Comparison of ENCODE assay signal across 17 cellular contexts in genomic region chr6:96877151-96877550, GRCh38. TPM values are rescaled to one million over a fixed set of nuclear protein-coding genes. Genes with fewer than 3 reads are reported as not detected.
DNase-seq lines count a peak whose midpoint lies in the region; ATAC-seq and TF ChIP-seq lines count a peak whose summit lies in the region.
"Had no signal": no experiment of that assay in that cellular context is flagged by ENCODE, and none has a peak within 500 bp of the region (broad histone marks: within the 10 kb centered on the region; RNA-seq: fewer than 3 reads in every experiment).

No MANE protein-coding gene starts in this region.

- H4K20me1 ChIP-seq in hepatocyte (ENCODE audit: insufficient read depth, poor library complexity, severe bottlenecking): no peaks in the 10 kb centered on the region
- H4K20me1 ChIP-seq: BLaER1 had no signal

- POLR2A ChIA-PET in activated CD4-positive, alpha-beta memory T cell treated with anti-CD3 and anti-CD28 coated beads, Interleukin-2, amount 10 ng/mL, durations not matched to agents 7 days and 5 days (lab: Charles Lee): no interaction called here

- H3K4me3 ChIP-seq in ACC112 (ENCODE audit: low read depth, low read length) (no peak overlapping the region), hepatocyte (no peak overlapping the region)
- H3K4me3 ChIP-seq: BLaER1, HAP-1 had no signal

- no peaks in the 10 kb centered on the region for H3K36me3 Mint-ChIP-seq in activated CD4-positive, alpha-beta memory T cell treated with anti-CD3 and anti-CD28 coated beads, Interleukin-2, amount 10 ng/mL, durations not matched to agents 7 days and 5 days (ENCODE audit: low read depth)

- H3K27ac ChIP-seq in ACC112 (ENCODE audit: low read depth, low read length) (no peak overlapping the region), hepatocyte (peak overlapping the region; percentile 71)
- H3K27ac ChIP-seq: 22Rv1, BLaER1 had no signal

- H3K9me2 ChIP-seq in hepatocyte (replicated peaks; ENCODE audit: insufficient read depth): no peaks in the 10 kb centered on the region

- H3K79me2 ChIP-seq in ACC112 (ENCODE audit: control insufficient read depth, insufficient read depth, low read length, unreplicated experiment): no peaks in the 10 kb centered on the region
- H3K79me2 ChIP-seq in hepatocyte: no peaks in the 10 kb centered on the region

- H3K27me3 Mint-ChIP-seq in activated CD4-positive, alpha-beta memory T cell treated with anti-CD3 and anti-CD28 coated beads, Interleukin-2, amount 10 ng/mL, durations not matched to agents 7 days and 5 days: peaks cover 2% of the 10 kb centered on the region

- H3K4me2 ChIP-seq in hepatocyte: no peak overlapping the region
- H3K4me2 ChIP-seq: BLaER1 had no signal

- TF ChIP-seq CTCF in hepatocyte (IDR thresholded peaks at IDR 0.05; ENCODE audit: poor library complexity): no peak

- no peaks in the 10 kb centered on the region for H3K4me1 Mint-ChIP-seq in activated CD4-positive, alpha-beta memory T cell treated with anti-CD3 and anti-CD28 coated beads, Interleukin-2, amount 10 ng/mL, durations not matched to agents 7 days and 5 days
- H3K4me1 Mint-ChIP-seq: CD8-positive, alpha-beta memory T cell had no signal

- H3K9me3 ChIP-seq in hepatocyte (ENCODE audit: low read depth): no peaks in the 10 kb centered on the region
- H3K9me3 ChIP-seq: BLaER1, Caco-2, HAP-1 had no signal

- H3K36me3 ChIP-seq in ACC112 (ENCODE audit: insufficient read depth, low read length) (no peaks in the 10 kb centered on the region), hepatocyte (replicated peaks; ENCODE audit: insufficient read depth, low read depth) (no peaks in the 10 kb centered on the region)
- H3K36me3 ChIP-seq: BLaER1, HAP-1 had no signal

- peaks cover 28% of the 10 kb centered on the region for H3K27me3 ChIP-seq in ACC112 (ENCODE audit: insufficient read depth, low read length)
- no peaks in the 10 kb centered on the region for H3K27me3 ChIP-seq in hepatocyte
- H3K27me3 ChIP-seq: BLaER1 had no signal

- WGBS in hepatocyte (ENCODE audit: low lambda C conversion rate, missing lambda C conversion rate): 85% methylated on average over 4 of the region's 4 CpGs

- ATAC-seq in GM21423 (IDR thresholded peaks at IDR 0.05; ENCODE audit: unreplicated experiment): no peak
- no peak for ATAC-seq in GM21515 (IDR thresholded peaks at IDR 0.05; ENCODE audit: unreplicated experiment)
- ATAC-seq in HG03439 (IDR thresholded peaks at IDR 0.05; ENCODE audit: unreplicated experiment): no peak
- ATAC-seq: HepG2 had no signal

- no peaks in the 10 kb centered on the region for H3K9me3 Mint-ChIP-seq in activated CD4-positive, alpha-beta memory T cell treated with anti-CD3 and anti-CD28 coated beads, Interleukin-2, amount 10 ng/mL, durations not matched to agents 7 days and 5 days
- H3K9me3 Mint-ChIP-seq: CD8-positive, alpha-beta memory T cell had no signal

- peak overlapping the region; percentile 40 for H2AFZ ChIP-seq in ACC112 (ENCODE audit: low read length, unreplicated experiment)
- H2AFZ ChIP-seq in hepatocyte: no peak overlapping the region

- H3K4me1 ChIP-seq in ACC112 (ENCODE audit: control insufficient read depth, insufficient read depth, low read length, unreplicated experiment): no peaks in the 10 kb centered on the region
- peaks cover 3% of the 10 kb centered on the region for H3K4me1 ChIP-seq in hepatocyte (ENCODE audit: insufficient read depth)
- H3K4me1 ChIP-seq: BLaER1, Caco-2 had no signal

- no peak overlapping the region for H3K27ac Mint-ChIP-seq in activated CD4-positive, alpha-beta memory T cell treated with anti-CD3 and anti-CD28 coated beads, Interleukin-2, amount 10 ng/mL, durations not matched to agents 7 days and 5 days
- H3K27ac Mint-ChIP-seq: CD8-positive, alpha-beta memory T cell had no signal

- H3K4me3 Mint-ChIP-seq in activated CD4-positive, alpha-beta memory T cell treated with anti-CD3 and anti-CD28 coated beads, Interleukin-2, amount 10 ng/mL, durations not matched to agents 7 days and 5 days: no peak overlapping the region
- H3K4me3 Mint-ChIP-seq: CD8-positive, alpha-beta memory T cell had no signal

- CTCF ChIA-PET in activated CD4-positive, alpha-beta memory T cell treated with anti-CD3 and anti-CD28 coated beads, Interleukin-2, amount 10 ng/mL, durations not matched to agents 7 days and 5 days (lab: Charles Lee): no interaction called here

- peak in 30 of 58 donors; percentile 2 to 66 (median 27) for DNase-seq in anterior cingulate cortex (lab: John Stamatoyannopoulos, UW)
- DNase-seq in hepatocyte (ENCODE audit: low spot score): no peak
- DNase-seq in putamen (ENCODE audit: low spot score): peak; percentile 30
- DNase-seq in activated CD4-positive, alpha-beta memory T cell treated with anti-CD3 and anti-CD28 coated beads, Interleukin-2, amount 10 ng/mL, durations not matched to agents 7 days and 5 days: no peak
- DNase-seq: AML-193; Caco-2; CD8-positive, alpha-beta memory T cell; DMS53; GOT3 had no signal

RNA-seq across cellular contexts. Expression of gene NDUFAF4, which starts 20.5 kb away (rescaled TPM):
- 31.1 and 39.1 TPM in 2 replicates for total RNA-seq in hepatocyte
- polyA plus RNA-seq in hepatocyte: 50.7 and 62.4 TPM in 2 replicates
- 10 to 100 TPM; 23.3 to 26.1 TPM for total RNA-seq in activated CD4-positive, alpha-beta memory T cell treated with anti-CD3 and anti-CD28 coated beads, Interleukin-2, amount 10 ng/mL, durations not matched to agents 7 days and 5 days

RNA-seq across cellular contexts. Expression of gene GPR63, which starts 39.9 kb away (rescaled TPM):
- 6.9 and 7.7 TPM in 2 replicates for total RNA-seq in hepatocyte
- 1.9 and 2.4 TPM in 2 replicates for polyA plus RNA-seq in hepatocyte
- total RNA-seq in activated CD4-positive, alpha-beta memory T cell treated with anti-CD3 and anti-CD28 coated beads, Interleukin-2, amount 10 ng/mL, durations not matched to agents 7 days and 5 days: 1 to 10 TPM; 3.5 to 3.7 TPM

RNA-seq across cellular contexts. Expression of gene KLHL32, which starts 47.4 kb away (rescaled TPM):
- total RNA-seq in hepatocyte: 0.27 and 2.2 TPM in 2 replicates
- 0.79 TPM in 1 of 2 replicates, not detected in the other for polyA plus RNA-seq in hepatocyte
- 1 to 10 TPM; 1.5 to 2.1 TPM for total RNA-seq in activated CD4-positive, alpha-beta memory T cell treated with anti-CD3 and anti-CD28 coated beads, Interleukin-2, amount 10 ng/mL, durations not matched to agents 7 days and 5 days

Comparison
In these comparisons a context has a peak if more than half of its experiments do, and no peak if none do; other contexts are left out.
1. DNase-seq: peak in anterior cingulate cortex (30 of 58) and putamen (single experiment); none in hepatocyte (single experiment) and activated CD4-positive, alpha-beta memory T cell treated with anti-CD3 and anti-CD28 coated beads, Interleukin-2, amount 10 ng/mL, durations not matched to agents 7 days and 5 days (single experiment).